In the genomic region with DNA sequence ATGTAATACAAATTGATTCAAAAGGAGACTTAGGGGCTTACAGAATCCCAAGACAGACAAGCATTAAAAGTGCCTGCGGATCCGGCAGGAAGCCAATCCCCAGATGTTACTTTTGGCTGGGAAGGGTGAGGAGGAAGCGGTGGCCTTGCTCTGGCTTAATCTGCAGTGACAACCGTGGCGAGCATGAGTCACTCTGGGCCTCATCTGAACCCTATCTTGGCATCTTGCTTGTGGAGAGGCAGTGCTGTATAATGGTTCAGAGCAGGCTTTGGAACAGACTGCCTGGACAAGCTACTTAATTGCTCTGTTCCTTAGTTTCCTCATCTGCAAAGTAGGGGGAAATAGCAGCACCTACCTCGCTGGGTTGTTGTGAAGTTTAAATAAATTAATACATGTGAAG, we compare ENCODE assay signal across 8 cellular contexts.
A peak's percentile ranks its signal among the peaks of the same experiment; 100 is the strongest.
DNase-seq lines count a peak whose midpoint lies in the region; ATAC-seq, FAIRE-seq and TF ChIP-seq lines count a peak whose summit lies in the region.

No MANE protein-coding gene starts in this region.

- no peak for TF ChIP-seq POLR2A in A549 (IDR thresholded peaks at IDR 0.05; ENCODE audit: low read length)

- no peaks in the 10 kb centered on the region; the same call in 2 of the 3 replicates for H3K9me3 ChIP-seq in A549

- CTCF ChIA-PET in A549 (lab: Yijun Ruan, JAX): interaction anchor here (1.3 to 2.3 kb wide), 3 partner anchors 8 to 185 kb away, joined by 3 to 9 read pairs (median 3); no protein-coding TSS in a partner anchor

- no peak for TF ChIP-seq EP300 in A549 (IDR thresholded peaks at IDR 0.05)

- DNase-seq in A549 (ENCODE audit: low read depth in 1 of 2, low spot score in 1 of 2) (peak in 1 of 2 experiments; percentile 21), HT1080 (ENCODE audit: low read depth) (peak; percentile 85), glomerular visceral epithelial cell (ENCODE audit: extremely low spot score) (peak; percentile 78), occipital lobe (lab: John Stamatoyannopoulos, UW) (no peak), mesenteric fat pad (ENCODE audit: low spot score) (no peak)
- peak; percentile 64 for DNase-seq in activated CD8-positive, alpha-beta memory T cell treated with anti-CD3 and anti-CD28 coated beads for 24 hours
- DNase-seq in stimulated activated CD4-positive, alpha-beta T cell treated with anti-CD3 and anti-CD28 coated beads, Interleukin-2, amount 100 ng/mL, for 4 hours (ENCODE audit: low read depth): peak; percentile 9

- peaks cover 40% of the 10 kb centered on the region for H3K4me1 ChIP-seq in A549

- H3K4me3 ChIP-seq in A549: no peak overlapping the region

- H3K27ac ChIP-seq in A549: no peak overlapping the region

- POLR2A ChIA-PET in A549 (lab: Yijun Ruan, JAX): no interaction called here

- TF ChIP-seq CTCF in A549 (IDR thresholded peaks at IDR 0.05): no peak

- ATAC-seq in A549 (peak in 1 of 2 experiments; percentile 58; a peak in 3 of 6 replicates), HG03280 (IDR thresholded peaks at IDR 0.05; ENCODE audit: unreplicated experiment) (no peak)

- no peak for TF ChIP-seq RAD21 in A549 (conservative IDR thresholded peaks at IDR 0.05 in 1 of 2, IDR thresholded peaks at IDR 0.05 in 1 of 2)

- 46% methylated on average over 6 of the region's 6 CpGs for WGBS in A549 (ENCODE audit: missing lambda C conversion rate)

- peak overlapping the region; percentile 23; the same call in 2 of the 3 replicates for H3K4me2 ChIP-seq in A549

- FAIRE-seq in A549 (lab: Jason Lieb, UNC): no peak

TF ChIP-seq in A549, 52 proteins besides CTCF, POLR2A, EP300 and RAD21:
- TF ChIP-seq HOXA7 (CRISPR knock-in tag; IDR thresholded peaks at IDR 0.05) (no peak), E2F6 (IDR thresholded peaks at IDR 0.05; ENCODE audit: borderline replicate concordance, low read depth) (no peak), CHD2 (IDR thresholded peaks at IDR 0.05; ENCODE audit: low read length, partially characterized antibody) (no peak), CBX8 (IDR thresholded peaks at IDR 0.05) (no peak), HDAC2 (IDR thresholded peaks at IDR 0.05) (no peak)

Comparison
In these comparisons a context has a peak if more than half of its experiments do, and no peak if none do; other contexts are left out.
1. DNase-seq: peak in HT1080 (single experiment), activated CD8-positive, alpha-beta memory T cell treated with anti-CD3 and anti-CD28 coated beads for 24 hours (single experiment), glomerular visceral epithelial cell (single experiment) and stimulated activated CD4-positive, alpha-beta T cell treated with anti-CD3 and anti-CD28 coated beads, Interleukin-2, amount 100 ng/mL, for 4 hours (single experiment); none in occipital lobe (single experiment) and mesenteric fat pad (single experiment).